In the genomic region with DNA sequence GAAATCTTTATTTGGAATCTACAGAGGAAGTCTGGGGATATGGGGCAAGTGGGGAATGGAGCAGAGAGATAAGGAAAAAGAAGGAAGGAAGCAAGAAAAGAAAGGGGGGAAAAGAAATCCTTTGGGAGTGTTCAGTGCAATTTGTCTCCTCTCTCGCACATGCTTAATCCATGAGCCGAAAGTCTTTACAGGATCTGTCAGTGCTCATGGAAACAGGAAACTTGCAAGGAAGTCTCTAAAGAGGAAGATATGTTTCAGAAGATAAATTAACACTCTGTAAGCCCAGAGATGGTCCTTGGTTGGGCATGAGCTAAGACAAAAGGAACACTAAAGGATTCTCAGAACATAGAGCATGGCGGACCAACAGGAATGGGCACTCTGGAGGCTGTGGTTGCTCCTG, we compare ENCODE assay signal across 19 cellular contexts.
"Had no signal": no experiment of that assay in that cellular context is flagged by ENCODE, and none has a peak within 500 bp of the region (broad histone marks: within the 10 kb centered on the region; RNA-seq: fewer than 3 reads in every experiment).

No MANE protein-coding gene starts in this region.

- H3K27me3 ChIP-seq: colonic mucosa, gastrocnemius medialis, heart right ventricle, ovary, right atrium auricular region had no signal

- FAIRE-seq: small intestine, urothelium cell line had no signal

- DNase-seq: colonic mucosa; dermis blood vessel endothelial cell; endodermal cell; gastrocnemius medialis; heart right ventricle; islet precursor cell; mammary epithelial cell; nucleus accumbens; ovary; small intestine; stimulated activated CD4-positive, alpha-beta T cell treated with anti-CD3 and anti-CD28 coated beads, Interleukin-12 subunit alpha, Interleukin-12 subunit beta, amount 100 ng/mL, for 4 hours; stimulated activated naive CD4-positive, alpha-beta T cell treated with Interleukin-2 at 50 U/mL for 16 hours; trophoblast cell had no signal

- H3K4me3 Mint-ChIP-seq: endodermal cell; natural killer cell treated with Interleukin-12 subunit alpha and Interleukin-12 subunit beta and Interleukin-15 and Interleukin-18, amount 100 ng/mL, for 72 hours; neural progenitor cell had no signal

- H3K4me1 ChIP-seq: colonic mucosa, gastrocnemius medialis, right atrium auricular region had no signal

- H3K4me3 ChIP-seq: colonic mucosa, gastrocnemius medialis, heart right ventricle, neural progenitor cell, ovary, right atrium auricular region had no signal

- H3K9ac ChIP-seq: neural progenitor cell had no signal

- H3K36me3 ChIP-seq: colonic mucosa, gastrocnemius medialis, heart right ventricle, neural progenitor cell, ovary, right atrium auricular region had no signal

- H3K4me1 Mint-ChIP-seq: endodermal cell, neural progenitor cell had no signal

- ATAC-seq: esophagus mucosa; gastrocnemius medialis; left lobe of liver; natural killer cell treated with Interleukin-12 subunit alpha and Interleukin-12 subunit beta and Interleukin-15 and Interleukin-18, amount 100 ng/mL, for 72 hours had no signal

- H3K36me3 Mint-ChIP-seq: natural killer cell treated with Interleukin-12 subunit alpha and Interleukin-12 subunit beta and Interleukin-15 and Interleukin-18, amount 100 ng/mL, for 72 hours; neural progenitor cell had no signal

- H3K27ac ChIP-seq: colonic mucosa, gastrocnemius medialis, heart right ventricle, neural progenitor cell, ovary, right atrium auricular region had no signal

- H3K9me3 ChIP-seq: colonic mucosa, gastrocnemius medialis, ovary had no signal

- H2AFZ ChIP-seq: neural progenitor cell had no signal

- H3K4me2 ChIP-seq: neural progenitor cell had no signal

- H3K27ac Mint-ChIP-seq: endodermal cell; natural killer cell treated with Interleukin-12 subunit alpha and Interleukin-12 subunit beta and Interleukin-15 and Interleukin-18, amount 100 ng/mL, for 72 hours; neural progenitor cell had no signal

- H3K9me3 Mint-ChIP-seq: endodermal cell had no signal
